1 cellular context compared by ENCODE assay signal in the genomic region with DNA sequence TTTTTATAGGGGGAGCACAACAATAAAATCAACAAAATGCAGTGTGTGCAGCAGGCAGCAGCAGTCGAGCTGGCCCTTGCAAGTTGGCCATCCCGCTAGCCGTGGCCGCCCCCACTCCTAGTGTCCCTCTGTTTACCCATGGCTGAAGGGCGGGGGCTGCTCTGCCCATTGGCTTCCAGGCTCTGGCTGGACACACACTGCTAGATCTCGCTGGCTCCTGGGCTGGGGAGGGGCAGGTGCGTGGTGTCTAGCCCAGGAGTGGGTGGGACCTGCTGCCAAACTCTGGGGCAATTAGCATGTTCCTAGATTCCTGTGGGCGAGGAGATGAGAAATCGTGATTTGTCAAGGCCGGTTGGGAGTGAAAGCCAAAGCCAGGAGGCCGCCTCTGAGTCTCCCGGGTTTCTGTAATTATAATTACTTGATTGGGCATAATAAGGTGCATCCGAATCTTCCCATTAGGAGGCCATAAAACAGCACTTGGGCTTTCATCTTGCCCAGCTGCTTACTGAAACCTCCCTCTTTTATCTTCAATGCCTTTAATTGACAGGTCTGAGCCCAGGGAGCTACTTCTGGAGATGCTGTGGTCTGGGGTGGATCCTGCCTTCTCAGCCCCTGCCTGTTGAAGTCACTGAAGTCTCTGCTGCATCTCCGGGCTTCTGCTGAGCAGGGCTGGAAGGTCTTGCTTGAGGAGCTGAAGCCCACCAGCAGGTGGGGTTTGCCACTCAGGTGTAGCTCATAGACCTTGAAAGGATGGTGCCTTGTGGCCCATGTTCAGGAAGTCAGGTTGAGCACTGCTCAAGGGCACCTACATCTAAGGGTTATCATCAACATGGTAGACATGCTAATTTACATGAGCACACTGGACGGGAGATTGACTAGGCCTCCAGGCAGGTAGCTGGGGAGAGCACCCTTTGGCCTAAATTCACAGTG.
TF ChIP-seq lines count a peak whose summit lies in the region.

No MANE protein-coding gene starts in this region.

TF ChIP-seq in H1, 55 proteins besides CTCF, POLR2A, EP300 and RAD21:
- TF ChIP-seq POU5F1 (IDR thresholded peaks at IDR 0.05; ENCODE audit: low read depth, low read length) = no peak
- TF ChIP-seq, protein P1, sequence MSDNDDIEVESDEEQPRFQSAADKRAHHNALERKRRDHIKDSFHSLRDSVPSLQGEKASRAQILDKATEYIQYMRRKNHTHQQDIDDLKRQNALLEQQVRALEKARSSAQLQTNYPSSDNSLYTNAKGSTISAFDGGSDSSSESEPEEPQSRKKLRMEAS (IDR thresholded peaks at IDR 0.05) = no peak
- no peak for TF ChIP-seq RXRA (IDR thresholded peaks at IDR 0.05; ENCODE audit: insufficient read depth, low read depth, low read length)
- no peak for TF ChIP-seq CBX8 (IDR thresholded peaks at IDR 0.05; ENCODE audit: borderline replicate concordance, low read depth, low read length)
- TF ChIP-seq SRF (IDR thresholded peaks at IDR 0.05; ENCODE audit: low read depth, low read length) = no peak
- no peak for TF ChIP-seq SP2 (IDR thresholded peaks at IDR 0.05; ENCODE audit: low read length)
- TF ChIP-seq, protein P2, sequence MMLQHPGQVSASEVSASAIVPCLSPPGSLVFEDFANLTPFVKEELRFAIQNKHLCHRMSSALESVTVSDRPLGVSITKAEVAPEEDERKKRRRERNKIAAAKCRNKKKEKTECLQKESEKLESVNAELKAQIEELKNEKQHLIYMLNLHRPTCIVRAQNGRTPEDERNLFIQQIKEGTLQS (IDR thresholded peaks at IDR 0.05; ENCODE audit: insufficient read depth, low read depth, low read length) = no peak
- TF ChIP-seq PHF8 (conservative IDR thresholded peaks at IDR 0.05; ENCODE audit: low read depth, low read length) = no peak
- no peak for TF ChIP-seq RFX5 (IDR thresholded peaks at IDR 0.05; ENCODE audit: borderline replicate concordance, low read depth, low read length)
- no peak for TF ChIP-seq CREB1 (IDR thresholded peaks at IDR 0.05)
- TF ChIP-seq SIN3A (conservative IDR thresholded peaks at IDR 0.05 in 1 of 2, IDR thresholded peaks at IDR 0.05 in 1 of 2; ENCODE audit: low read depth in 1 of 2, low read length in 2 of 2) = no peak
- no peak for TF ChIP-seq YY1 (IDR thresholded peaks at IDR 0.05; ENCODE audit: low read depth, low read length)
- no peak for TF ChIP-seq TAF1 (IDR thresholded peaks at IDR 0.05; ENCODE audit: low read depth, low read length)
- TF ChIP-seq JUN (IDR thresholded peaks at IDR 0.05; ENCODE audit: low read depth, low read length) = no peak
- no peak for TF ChIP-seq CBX5 (IDR thresholded peaks at IDR 0.05; ENCODE audit: low read depth, low read length)
- TF ChIP-seq EGR1 (IDR thresholded peaks at IDR 0.05; ENCODE audit: borderline replicate concordance, low read depth, low read length) = no peak
- no peak for TF ChIP-seq SAP30 (IDR thresholded peaks at IDR 0.05; ENCODE audit: insufficient read depth, insufficient replicate concordance, low read length)
- no peak for TF ChIP-seq NRF1 (IDR thresholded peaks at IDR 0.05; ENCODE audit: low read depth, low read length)
- TF ChIP-seq, protein P3, sequence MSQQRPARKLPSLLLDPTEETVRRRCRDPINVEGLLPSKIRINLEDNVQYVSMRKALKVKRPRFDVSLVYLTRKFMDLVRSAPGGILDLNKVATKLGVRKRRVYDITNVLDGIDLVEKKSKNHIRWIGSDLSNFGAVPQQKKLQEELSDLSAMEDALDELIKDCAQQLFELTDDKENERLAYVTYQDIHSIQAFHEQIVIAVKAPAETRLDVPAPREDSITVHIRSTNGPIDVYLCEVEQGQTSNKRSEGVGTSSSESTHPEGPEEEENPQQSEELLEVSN (IDR thresholded peaks at IDR 0.05) = no peak
